ENCODE assay signal across 8 cellular contexts in the genomic region with DNA sequence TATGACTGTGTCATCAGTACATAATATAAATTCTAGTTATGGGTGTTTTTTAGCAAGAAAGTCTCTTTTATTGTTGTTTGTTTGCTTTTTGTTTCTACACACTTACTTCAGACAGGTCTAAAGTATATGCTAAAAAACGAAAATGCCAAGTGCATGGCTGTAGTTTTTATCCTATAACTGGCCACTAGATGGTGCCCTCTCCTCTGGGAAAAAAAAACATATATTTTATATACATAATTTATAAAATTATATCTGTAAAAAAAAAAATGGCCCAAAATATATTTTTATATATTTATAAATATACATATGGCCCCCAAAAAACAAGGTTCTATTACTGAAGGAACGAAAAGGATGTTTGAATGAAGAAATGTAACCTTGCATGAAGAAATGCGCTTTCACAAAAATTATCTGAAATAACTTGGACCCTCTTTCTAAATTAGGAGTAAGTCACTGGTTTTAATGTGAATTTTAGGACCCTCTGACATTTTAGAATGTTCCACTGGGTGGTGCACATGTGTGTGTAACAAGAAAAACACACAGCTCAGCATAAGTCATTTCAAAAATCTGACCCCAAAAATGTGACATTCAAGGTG.
DNase-seq lines count a peak whose midpoint lies in the region; ATAC-seq and TF ChIP-seq lines count a peak whose summit lies in the region.

No MANE protein-coding gene starts in this region.

- H3K9me3 Mint-ChIP-seq in endothelial cell (ENCODE audit: unreplicated experiment): no peaks in the 10 kb centered on the region

- H3K27ac ChIP-seq in OCI-LY3 (ENCODE audit: low read length): no peak overlapping the region
- no peak overlapping the region for H3K27ac ChIP-seq in thyroid gland

- TF ChIP-seq CTCF in BE2C (IDR thresholded peaks at IDR 0.05; ENCODE audit: low read depth, low read length) (peak; percentile 51), GM13977 (IDR thresholded peaks at IDR 0.05; ENCODE audit: extremely low read depth, insufficient read depth, missing control alignments) (peak; percentile 49), OCI-LY3 (IDR thresholded peaks at IDR 0.05; ENCODE audit: low read depth, low read length) (peak; percentile 18; the same call in 1 of the 2 replicates), endothelial cell (IDR thresholded peaks at IDR 0.05; ENCODE audit: unreplicated experiment) (peak; percentile 86), thyroid gland (IDR thresholded peaks at IDR 0.05) (peak in 4 of 6 experiments; percentile 29 to 74 (median 37))

- no peaks in the 10 kb centered on the region; the same call in 1 of the 2 replicates for H3K36me3 ChIP-seq in BE2C
- no peaks in the 10 kb centered on the region for H3K36me3 ChIP-seq in OCI-LY3 (replicated peaks; ENCODE audit: low read depth, low read length)
- H3K36me3 ChIP-seq in thyroid gland: no peaks in the 10 kb centered on the region

- H3K79me2 ChIP-seq in OCI-LY3 (ENCODE audit: low read length): no peaks in the 10 kb centered on the region

- in situ Hi-C loops in GM13977 (cut with MboI; ENCODE audit: low pct_unique_long_range_greater_than_20kb, low sequenced_read_pairs, unreplicated experiment): loop anchor here (25.0 kb wide), 1 partner anchor 857 kb away; no protein-coding TSS in a partner anchor

- H3K36me3 Mint-ChIP-seq in endothelial cell (ENCODE audit: low read depth, unreplicated experiment): no peaks in the 10 kb centered on the region

- DNase-seq in BE2C: no peak
- peak; percentile 3 for DNase-seq in GM13977 (ENCODE audit: low spot score)
- DNase-seq in endothelial cell (ENCODE audit: low spot score): peak; percentile 5
- no peak for DNase-seq in thyroid gland
- DNase-seq in mesenteric fat pad (ENCODE audit: low spot score): no peak

- H3K4me1 ChIP-seq in BE2C (no peaks in the 10 kb centered on the region), OCI-LY3 (ENCODE audit: low read length) (peaks cover 38% of the 10 kb centered on the region), thyroid gland (no peaks in the 10 kb centered on the region)

- ATAC-seq in GM19324 (IDR thresholded peaks at IDR 0.05; ENCODE audit: low FRiP score, unreplicated experiment) (no peak), GM18498 (IDR thresholded peaks at IDR 0.05; ENCODE audit: unreplicated experiment) (no peak)

- no peaks in the 10 kb centered on the region for H3K27me3 ChIP-seq in BE2C
- no peaks in the 10 kb centered on the region for H3K27me3 ChIP-seq in OCI-LY3 (ENCODE audit: low read depth, low read length)
- no peaks in the 10 kb centered on the region for H3K27me3 ChIP-seq in thyroid gland

- H3K9me3 ChIP-seq in BE2C (no peaks in the 10 kb centered on the region), OCI-LY3 (ENCODE audit: insufficient read depth, low read length) (no peaks in the 10 kb centered on the region), thyroid gland (no peaks in the 10 kb centered on the region)

- no peak for TF ChIP-seq POLR2A in thyroid gland (IDR thresholded peaks at IDR 0.05)

- intact Hi-C loops in thyroid gland (cut with DNase I): no loop called here

- no peaks in the 10 kb centered on the region for H4K20me1 ChIP-seq in OCI-LY3 (ENCODE audit: insufficient read depth, low read length)

- H3K27ac Mint-ChIP-seq in endothelial cell (ENCODE audit: unreplicated experiment): no peak overlapping the region

- H3K4me3 Mint-ChIP-seq in endothelial cell (ENCODE audit: unreplicated experiment): no peak overlapping the region

- H2AFZ ChIP-seq in OCI-LY3 (ENCODE audit: low read depth, low read length): no peak overlapping the region

- H3K4me2 ChIP-seq in OCI-LY3 (ENCODE audit: low read length): no peak overlapping the region

- 44 to 46% methylated on average over 3 of the region's 3 CpGs for WGBS in thyroid gland, 2 donors

- no peak overlapping the region for H3K9ac ChIP-seq in OCI-LY3 (ENCODE audit: low read length)

- H3K27me3 Mint-ChIP-seq in endothelial cell (ENCODE audit: unreplicated experiment): no peaks in the 10 kb centered on the region

- H3K4me3 ChIP-seq in BE2C (ENCODE audit: low read depth, low read length) (no peak overlapping the region), OCI-LY3 (ENCODE audit: low read length) (no peak overlapping the region), thyroid gland (replicated peaks in 1 of 3) (no peak overlapping the region)

- no peaks in the 10 kb centered on the region for H3K4me1 Mint-ChIP-seq in endothelial cell (ENCODE audit: unreplicated experiment)

Comparison
In these comparisons a context has a peak if more than half of its experiments do, and no peak if none do; other contexts are left out.
1. DNase-seq: peak in GM13977 (single experiment) and endothelial cell (single experiment); none in BE2C (single experiment), thyroid gland (0 of 2) and mesenteric fat pad (single experiment).
2. CTCF ChIP-seq: peak in every context shown above with its lines; median percentile 86 in endothelial cell; 51 in BE2C; 49 in GM13977; 37 in thyroid gland; 18 in OCI-LY3.